Comparison of ENCODE assay signal across 19 cellular contexts in the genomic region with DNA sequence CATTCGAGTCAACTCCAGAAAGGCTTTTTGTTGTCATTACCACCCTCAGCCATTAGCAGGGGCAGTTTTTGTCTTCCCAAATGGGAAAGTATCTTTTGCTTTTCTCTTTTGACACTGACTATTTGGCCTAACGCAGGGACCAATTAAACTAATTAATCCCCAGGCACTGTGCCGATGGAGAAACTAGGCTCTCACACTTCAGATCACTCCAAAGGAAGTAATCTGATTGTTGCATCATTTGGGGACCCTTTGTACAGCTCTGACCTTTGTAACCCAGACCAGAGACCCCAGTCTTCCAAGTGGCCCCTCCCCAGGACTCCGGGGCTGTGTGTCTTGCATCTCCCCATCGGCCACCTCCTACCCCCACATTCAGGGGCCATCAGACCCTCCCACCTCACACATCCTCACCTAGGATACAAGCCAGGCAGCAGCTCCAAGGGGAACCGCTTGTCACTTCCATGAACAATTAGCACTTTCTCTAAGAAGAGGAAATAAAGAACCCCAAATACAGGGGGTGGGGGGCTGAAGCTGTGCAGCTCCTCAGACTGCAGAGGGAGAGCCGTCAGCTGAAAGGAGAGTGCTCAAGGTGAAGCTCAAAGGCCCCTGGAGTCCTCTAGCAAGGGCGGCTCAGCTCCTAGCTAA.
A peak's percentile ranks its signal among the peaks of the same experiment; 100 is the strongest.
DNase-seq lines count a peak whose midpoint lies in the region; ATAC-seq and TF ChIP-seq lines count a peak whose summit lies in the region.
"Had no signal": no experiment of that assay in that cellular context is flagged by ENCODE, and none has a peak within 500 bp of the region (broad histone marks: within the 10 kb centered on the region; RNA-seq: fewer than 3 reads in every experiment).

No MANE protein-coding gene starts in this region.

- peaks cover 11% of the 10 kb centered on the region for H3K27me3 Mint-ChIP-seq in activated T-helper 1 cell treated with anti-CD3 and anti-CD28 coated beads, Interleukin-12 subunit alpha, Interleukin-12 subunit beta, Interleukin-2, Interleukin-4 antibody, amounts not matched to agents 30 ng/mL and 10 ng/mL and 1 ng/mL, durations not matched to agents 14 hours and 24 hours and 36 hours (ENCODE audit: insufficient read depth)

- H3K27me3 ChIP-seq in neuronal stem cell (ENCODE audit: control insufficient read depth in 3 of 3, insufficient read depth in 3 of 3, low read depth in 1 of 3, low read length in 3 of 3) (peaks cover 0 to 24% (median 18%) of the 10 kb centered on the region in 3 experiments), vagina (no peaks in the 10 kb centered on the region)

- H3K9me3 ChIP-seq in neuronal stem cell (replicated peaks in 1 of 2; ENCODE audit: control insufficient read depth in 2 of 2, insufficient read depth in 1 of 2, low read depth in 1 of 2, low read length in 2 of 2) (peaks cover 0 to 10% of the 10 kb centered on the region in 2 donors), vagina (no peaks in the 10 kb centered on the region)
- H3K9me3 ChIP-seq: neutrophil had no signal

- H4K91ac ChIP-seq in neuronal stem cell (ENCODE audit: low read depth, low read length, poor library complexity), result no peak overlapping the region

- H3K79me1 ChIP-seq in neuronal stem cell (ENCODE audit: low read depth, low read length), result no peaks in the 10 kb centered on the region

- H3K9me3 Mint-ChIP-seq in activated T-helper 1 cell treated with anti-CD3 and anti-CD28 coated beads, Interleukin-12 subunit alpha, Interleukin-12 subunit beta, Interleukin-2, Interleukin-4 antibody, amounts not matched to agents 30 ng/mL and 10 ng/mL and 1 ng/mL, durations not matched to agents 14 hours and 24 hours and 36 hours, result no peaks in the 10 kb centered on the region
- H3K9me3 Mint-ChIP-seq: stimulated activated naive CD8-positive, alpha-beta T cell treated with anti-CD3 and anti-CD28 coated beads, Interleukin-15, Interleukin-2, amounts not matched to agents 100 ng/mL and 50 ng/mL, for 24 hours; T-helper 2 cell treated with Interferon-gamma antibody and Interleukin-4, amounts not matched to agents 5 μg/mL and 100 μg/mL, for 36 hours; type B pancreatic cell had no signal

- ATAC-seq in left cardiac atrium (no peak), Right ventricle myocardium superior (ENCODE audit: poor library complexity) (no peak), HG02571 (IDR thresholded peaks at IDR 0.05; ENCODE audit: unreplicated experiment) (no peak)
- ATAC-seq: Panc1 had no signal

- H3K9ac ChIP-seq in neuronal stem cell (ENCODE audit: low read depth, low read length, poor library complexity), result no peak overlapping the region

- TF ChIP-seq POLR2A in vagina (IDR thresholded peaks at IDR 0.05), result no peak

- H2BK120ac ChIP-seq in neuronal stem cell (ENCODE audit: low read depth, low read length), result no peak overlapping the region

- intact Hi-C loops in left cardiac atrium (cut with DNase I), result no loop called here
- intact Hi-C loops in Right ventricle myocardium superior (cut with DNase I), result no loop called here
- intact Hi-C loops in vagina (cut with DNase I), result no loop called here
- intact Hi-C loops in activated T-helper 1 cell treated with anti-CD3 and anti-CD28 coated beads, Interleukin-12 subunit alpha, Interleukin-12 subunit beta, Interleukin-2, Interleukin-4 antibody, amounts not matched to agents 30 ng/mL and 10 ng/mL and 1 ng/mL, durations not matched to agents 14 hours and 24 hours and 36 hours (cut with micrococcal nuclease), result no loop called here

- peak overlapping the region; percentile 62 for H3K4me2 ChIP-seq in neuronal stem cell (ENCODE audit: insufficient read depth, low read length, poor library complexity, severe bottlenecking)

- H3K27ac Mint-ChIP-seq in activated T-helper 1 cell treated with anti-CD3 and anti-CD28 coated beads, Interleukin-12 subunit alpha, Interleukin-12 subunit beta, Interleukin-2, Interleukin-4 antibody, amounts not matched to agents 30 ng/mL and 10 ng/mL and 1 ng/mL, durations not matched to agents 14 hours and 24 hours and 36 hours, result no peak overlapping the region
- H3K27ac Mint-ChIP-seq: stimulated activated naive CD8-positive, alpha-beta T cell treated with anti-CD3 and anti-CD28 coated beads, Interleukin-15, Interleukin-2, amounts not matched to agents 100 ng/mL and 50 ng/mL, for 24 hours; T-helper 2 cell treated with Interferon-gamma antibody and Interleukin-4, amounts not matched to agents 5 μg/mL and 100 μg/mL, for 36 hours; type B pancreatic cell had no signal

- H2AFZ ChIP-seq in neuronal stem cell (ENCODE audit: low read length), result peak overlapping the region; percentile 91

- no peak overlapping the region for H3K4ac ChIP-seq in neuronal stem cell (ENCODE audit: low read length)

- H2AK5ac ChIP-seq in neuronal stem cell (ENCODE audit: low read depth, low read length), result no peak overlapping the region

- H3K27ac ChIP-seq in neuronal stem cell (replicated peaks; ENCODE audit: low read length) (no peak overlapping the region), vagina (peak overlapping the region; percentile 65)
- H3K27ac ChIP-seq: neutrophil had no signal

- no peak overlapping the region for H3K23ac ChIP-seq in neuronal stem cell (ENCODE audit: low read depth, low read length, poor library complexity)

- H2BK15ac ChIP-seq in neuronal stem cell (ENCODE audit: low read length), result no peak overlapping the region

- TF ChIP-seq CTCF in vagina (IDR thresholded peaks at IDR 0.05), result no peak

- DNase-seq in left cardiac atrium, result peak; percentile 2
- no peak for DNase-seq in Right ventricle myocardium superior
- peak; percentile 41 for DNase-seq in ecto neural progenitor cell (ENCODE audit: low spot score)
- DNase-seq in neuronal stem cell (ENCODE audit: low spot score), result peak; percentile 79
- no peak for DNase-seq in vagina (ENCODE audit: extremely low spot score in 2 of 2)
- no peak for DNase-seq in activated T-helper 1 cell treated with anti-CD3 and anti-CD28 coated beads, Interleukin-12 subunit alpha, Interleukin-12 subunit beta, Interleukin-2, Interleukin-4 antibody, amounts not matched to agents 30 ng/mL and 10 ng/mL and 1 ng/mL, durations not matched to agents 14 hours and 24 hours and 36 hours (ENCODE audit: low spot score)
- DNase-seq: activated CD4-positive, alpha-beta T cell treated with anti-CD3 and anti-CD28 coated beads, Interleukin-2, amount 50 U/mL, for 48 hours; activated T-cell treated with anti-CD3 and anti-CD28 coated beads for 4 hours; central memory CD4-positive, alpha-beta T cell; EL; NCI-H510A; NK-92 treated with Interleukin-12 subunit alpha and Interleukin-12 subunit beta, amount 100 ng/mL, for 24 hours had no signal

- no peak overlapping the region for H3K18ac ChIP-seq in neuronal stem cell (ENCODE audit: low read length)

- H3K14ac ChIP-seq in neuronal stem cell (ENCODE audit: low read length), result no peak overlapping the region

- no peaks in the 10 kb centered on the region for H3K4me1 Mint-ChIP-seq in activated T-helper 1 cell treated with anti-CD3 and anti-CD28 coated beads, Interleukin-12 subunit alpha, Interleukin-12 subunit beta, Interleukin-2, Interleukin-4 antibody, amounts not matched to agents 30 ng/mL and 10 ng/mL and 1 ng/mL, durations not matched to agents 14 hours and 24 hours and 36 hours (ENCODE audit: low read depth)
- H3K4me1 Mint-ChIP-seq: IgD-negative memory B cell had no signal

- no peak overlapping the region for H2BK12ac ChIP-seq in neuronal stem cell (ENCODE audit: low read length)

- H2BK5ac ChIP-seq in neuronal stem cell (ENCODE audit: low read length), result no peak overlapping the region

- no peaks in the 10 kb centered on the region for H3K36me3 Mint-ChIP-seq in activated T-helper 1 cell treated with anti-CD3 and anti-CD28 coated beads, Interleukin-12 subunit alpha, Interleukin-12 subunit beta, Interleukin-2, Interleukin-4 antibody, amounts not matched to agents 30 ng/mL and 10 ng/mL and 1 ng/mL, durations not matched to agents 14 hours and 24 hours and 36 hours (ENCODE audit: low read depth)
- H3K36me3 Mint-ChIP-seq: type B pancreatic cell had no signal

- WGBS in neuronal stem cell (ENCODE audit: extremely low coverage in 2 of 2, insufficient read length in 2 of 2, insufficient replicate concordance in 1 of 2), 2 donors, result no CpG with 5 or more reads among the region's 8 CpGs

- no peak overlapping the region for H3K4me3 ChIP-seq in neuronal stem cell (ENCODE audit: low read length in 2 of 2)
- H3K4me3 ChIP-seq in vagina, result peak overlapping the region in 1 of 2 donors; percentile 30

- H3K4me3 Mint-ChIP-seq in activated T-helper 1 cell treated with anti-CD3 and anti-CD28 coated beads, Interleukin-12 subunit alpha, Interleukin-12 subunit beta, Interleukin-2, Interleukin-4 antibody, amounts not matched to agents 30 ng/mL and 10 ng/mL and 1 ng/mL, durations not matched to agents 14 hours and 24 hours and 36 hours, result no peak overlapping the region
- H3K4me3 Mint-ChIP-seq: stimulated activated naive CD8-positive, alpha-beta T cell treated with anti-CD3 and anti-CD28 coated beads, Interleukin-15, Interleukin-2, amounts not matched to agents 100 ng/mL and 50 ng/mL, for 24 hours; T-helper 2 cell treated with Interferon-gamma antibody and Interleukin-4, amounts not matched to agents 5 μg/mL and 100 μg/mL, for 36 hours; type B pancreatic cell had no signal

- H4K8ac ChIP-seq in neuronal stem cell (ENCODE audit: low read depth, low read length), result no peak overlapping the region

- H3K36me3 ChIP-seq in neuronal stem cell (replicated peaks in 1 of 2; ENCODE audit: control insufficient read depth in 2 of 2, insufficient read depth in 2 of 2, low read length in 2 of 2) (no peaks in the 10 kb centered on the region), vagina (no peaks in the 10 kb centered on the region)
- H3K36me3 ChIP-seq: neutrophil had no signal

- H3K4me1 ChIP-seq in neuronal stem cell (ENCODE audit: control insufficient read depth in 2 of 2, insufficient read depth in 1 of 2, low read depth in 1 of 2, low read length in 2 of 2) (peaks cover 15 to 20% of the 10 kb centered on the region in 2 donors), vagina (peaks cover 27% of the 10 kb centered on the region)

Comparison
In these comparisons a context has a peak if more than half of its experiments do, and no peak if none do; other contexts are left out.
1. DNase-seq: peak in left cardiac atrium (single experiment), ecto neural progenitor cell (single experiment) and neuronal stem cell (single experiment); none in Right ventricle myocardium superior (single experiment), vagina (0 of 2) and activated T-helper 1 cell treated with anti-CD3 and anti-CD28 coated beads, Interleukin-12 subunit alpha, Interleukin-12 subunit beta, Interleukin-2, Interleukin-4 antibody, amounts not matched to agents 30 ng/mL and 10 ng/mL and 1 ng/mL, durations not matched to agents 14 hours and 24 hours and 36 hours (single experiment).